Comparison of ENCODE assay signal across 1 cellular context in the genomic region with DNA sequence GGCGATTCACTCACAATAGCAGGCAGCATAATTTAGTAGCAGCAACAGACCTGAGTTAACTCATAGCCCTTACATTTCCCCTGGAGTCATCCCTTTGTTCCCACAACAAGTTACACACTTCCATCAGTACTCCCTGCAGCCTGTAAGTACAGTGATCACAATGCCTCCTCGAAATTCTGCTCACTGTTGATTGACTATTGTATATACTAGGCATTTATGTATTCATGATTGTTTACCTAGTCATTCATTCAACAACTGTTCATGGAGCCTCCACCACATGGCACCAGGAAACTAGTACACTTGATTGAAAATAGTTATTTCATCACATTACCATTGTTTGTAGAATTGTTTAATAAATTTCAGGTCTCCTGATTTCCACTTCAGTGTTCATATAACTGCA.
TF ChIP-seq lines count a peak whose summit lies in the region.

No MANE protein-coding gene starts in this region.

TF ChIP-seq in HepG2, 621 proteins besides CTCF, POLR2A, EP300 and RAD21 (continued from another document):
- TF ChIP-seq, protein P1, sequence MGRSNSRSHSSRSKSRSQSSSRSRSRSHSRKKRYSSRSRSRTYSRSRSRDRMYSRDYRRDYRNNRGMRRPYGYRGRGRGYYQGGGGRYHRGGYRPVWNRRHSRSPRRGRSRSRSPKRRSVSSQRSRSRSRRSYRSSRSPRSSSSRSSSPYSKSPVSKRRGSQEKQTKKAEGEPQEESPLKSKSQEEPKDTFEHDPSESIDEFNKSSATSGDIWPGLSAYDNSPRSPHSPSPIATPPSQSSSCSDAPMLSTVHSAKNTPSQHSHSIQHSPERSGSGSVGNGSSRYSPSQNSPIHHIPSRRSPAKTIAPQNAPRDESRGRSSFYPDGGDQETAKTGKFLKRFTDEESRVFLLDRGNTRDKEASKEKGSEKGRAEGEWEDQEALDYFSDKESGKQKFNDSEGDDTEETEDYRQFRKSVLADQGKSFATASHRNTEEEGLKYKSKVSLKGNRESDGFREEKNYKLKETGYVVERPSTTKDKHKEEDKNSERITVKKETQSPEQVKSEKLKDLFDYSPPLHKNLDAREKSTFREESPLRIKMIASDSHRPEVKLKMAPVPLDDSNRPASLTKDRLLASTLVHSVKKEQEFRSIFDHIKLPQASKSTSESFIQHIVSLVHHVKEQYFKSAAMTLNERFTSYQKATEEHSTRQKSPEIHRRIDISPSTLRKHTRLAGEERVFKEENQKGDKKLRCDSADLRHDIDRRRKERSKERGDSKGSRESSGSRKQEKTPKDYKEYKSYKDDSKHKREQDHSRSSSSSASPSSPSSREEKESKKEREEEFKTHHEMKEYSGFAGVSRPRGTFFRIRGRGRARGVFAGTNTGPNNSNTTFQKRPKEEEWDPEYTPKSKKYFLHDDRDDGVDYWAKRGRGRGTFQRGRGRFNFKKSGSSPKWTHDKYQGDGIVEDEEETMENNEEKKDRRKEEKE (IDR thresholded peaks at IDR 0.05): no peak
- no peak for TF ChIP-seq MEIS2 (CRISPR knock-in tag; IDR thresholded peaks at IDR 0.05)
- no peak for TF ChIP-seq JDP2 (CRISPR knock-in tag; IDR thresholded peaks at IDR 0.05; ENCODE audit: borderline replicate concordance)
- TF ChIP-seq ZSCAN12 (CRISPR knock-in tag; IDR thresholded peaks at IDR 0.05): no peak
- no peak for TF ChIP-seq ZNF713 (CRISPR knock-in tag; IDR thresholded peaks at IDR 0.05)
- no peak for TF ChIP-seq GABPB1 (CRISPR knock-in tag; IDR thresholded peaks at IDR 0.05)
TF ChIP-seq in HepG2: peak in this region for 0.
